Comparison of ENCODE assay signal across 23 cellular contexts in genomic region chr22:47238886-47239860, GRCh38.
"Had no signal": no experiment of that assay in that cellular context is flagged by ENCODE, and none has a peak within 500 bp of the region (broad histone marks: within the 10 kb centered on the region; RNA-seq: fewer than 3 reads in every experiment).

No MANE protein-coding gene starts in this region.

- H3K4me1 ChIP-seq: gastrocnemius medialis, heart right ventricle, lower lobe of right lung, psoas muscle, suprapubic skin, thyroid gland had no signal

- H3K9me3 ChIP-seq: gastrocnemius medialis, thyroid gland had no signal

- DNase-seq: effector memory CD4-positive, alpha-beta T cell; gastrocnemius medialis; heart right ventricle; hypothalamus; kidney glomerular epithelial cell; lower lobe of right lung; mesenchymal stem cell; midbrain; naive B cell; psoas muscle; retina; stimulated activated CD4-positive, alpha-beta T cell treated with anti-CD3 and anti-CD28 coated beads, Interleukin-4, amount 100 ng/mL, for 1 hour; stimulated activated CD8-positive, alpha-beta memory T cell treated with anti-CD3 and anti-CD28 coated beads, Interleukin-4, amount 100 ng/mL, for 48 hours; stimulated activated naive CD8-positive, alpha-beta T cell treated with anti-CD3 and anti-CD28 coated beads, Interleukin-15, Interleukin-2, amounts not matched to agents 100 U/mL and 50 U/mL, for 24 hours; thyroid gland had no signal

- H3K27me3 Mint-ChIP-seq: type B pancreatic cell had no signal

- FAIRE-seq: endometrium, islet of Langerhans, urothelium cell line had no signal

- H3K27ac Mint-ChIP-seq: nephron; stimulated activated effector memory CD8-positive, alpha-beta T cell treated with anti-CD3 and anti-CD28 coated beads, Interleukin-12 subunit alpha, Interleukin-12 subunit beta, amount 100 ng/mL, for 72 hours; type B pancreatic cell had no signal

- H3K4me1 Mint-ChIP-seq: naive B cell; nephron; stimulated activated effector memory CD8-positive, alpha-beta T cell treated with anti-CD3 and anti-CD28 coated beads, Interleukin-12 subunit alpha, Interleukin-12 subunit beta, amount 100 ng/mL, for 72 hours had no signal

- H3K36me3 Mint-ChIP-seq: stimulated activated effector memory CD8-positive, alpha-beta T cell treated with anti-CD3 and anti-CD28 coated beads, Interleukin-12 subunit alpha, Interleukin-12 subunit beta, amount 100 ng/mL, for 72 hours; type B pancreatic cell had no signal

- H3K27me3 ChIP-seq: gastrocnemius medialis, thyroid gland had no signal

- H3K36me3 ChIP-seq: gastrocnemius medialis, heart right ventricle, lower lobe of right lung, suprapubic skin, thyroid gland had no signal

- H3K4me3 ChIP-seq: coronary artery, gastrocnemius medialis, heart right ventricle, lower lobe of right lung, psoas muscle, suprapubic skin, thyroid gland had no signal

- H3K27ac ChIP-seq: coronary artery, gastrocnemius medialis, heart right ventricle, lower lobe of right lung, psoas muscle, suprapubic skin, thyroid gland had no signal

- H3K4me3 Mint-ChIP-seq: naive B cell; nephron; stimulated activated effector memory CD8-positive, alpha-beta T cell treated with anti-CD3 and anti-CD28 coated beads, Interleukin-12 subunit alpha, Interleukin-12 subunit beta, amount 100 ng/mL, for 72 hours; type B pancreatic cell had no signal
